19 cellular contexts compared by ENCODE assay signal in genomic region chr21:27419153-27419552, GRCh38.
A peak's percentile ranks its signal among the peaks of the same experiment; 100 is the strongest.
DNase-seq lines count a peak whose midpoint lies in the region; ATAC-seq, FAIRE-seq and TF ChIP-seq lines count a peak whose summit lies in the region.
"Had no signal": no experiment of that assay in that cellular context is flagged by ENCODE, and none has a peak within 500 bp of the region (broad histone marks: within the 10 kb centered on the region; RNA-seq: fewer than 3 reads in every experiment).

No MANE protein-coding gene starts in this region.

- no peaks in the 10 kb centered on the region for H3K9me1 ChIP-seq in endothelial cell of umbilical vein (replicated peaks; ENCODE audit: control insufficient read depth, extremely low read depth, insufficient read depth, low read length)

- peaks cover 15% of the 10 kb centered on the region for H3K9me3 Mint-ChIP-seq in mesothelial cell of epicardium

- H2AFZ ChIP-seq in endothelial cell of umbilical vein (ENCODE audit: low read depth, low read length): no peak overlapping the region
- H2AFZ ChIP-seq: GM23248 had no signal

- no peak for TF ChIP-seq POLR2A in endothelial cell of umbilical vein (IDR thresholded peaks at IDR 0.05; ENCODE audit: low read depth, low read length)

- peak in 2 of 8 donors; percentile 52 to 71 for ATAC-seq in heart right ventricle
- no peak for ATAC-seq in left cardiac atrium
- ATAC-seq: HCT116 had no signal

- H3K4me3 ChIP-seq in heart right ventricle: no peak overlapping the region
- H3K4me3 ChIP-seq in endothelial cell of umbilical vein (replicated peaks in 1 of 3; ENCODE audit: insufficient read depth in 1 of 3, low read depth in 1 of 3, low read length in 3 of 3): no peak overlapping the region
- no peak overlapping the region for H3K4me3 ChIP-seq in subcutaneous abdominal adipose tissue (ENCODE audit: low read depth in 1 of 5, low read length in 5 of 5)
- H3K4me3 ChIP-seq: BLaER1 treated with 17β-estradiol and CSF1 and Interleukin-3, amounts not matched to agents 10 nM and 100 nM; GM23248 had no signal

- CTCF ChIA-PET in endothelial cell of umbilical vein (lab: Charles Lee): interaction anchor here (1.0 to 1.6 kb wide), 3 partner anchors 11 to 146 kb away, joined by 4 to 5 read pairs (median 4); no protein-coding TSS in a partner anchor
- CTCF ChIA-PET in RWPE1 (lab: Yijun Ruan, JAX): no interaction called here

- FAIRE-seq in endothelial cell of umbilical vein (lab: Jason Lieb, UNC): no peak
- FAIRE-seq: GM12891, H54 had no signal

- H3K9me3 ChIP-seq in heart right ventricle (peaks cover 0 to 16% (median 7%) of the 10 kb centered on the region in 11 donors), endothelial cell of umbilical vein (replicated peaks; ENCODE audit: control insufficient read depth, insufficient read depth, low read length) (no peaks in the 10 kb centered on the region), subcutaneous abdominal adipose tissue (ENCODE audit: control insufficient read depth in 5 of 5, low read length in 5 of 5) (peaks cover 0 to 9% (median 4%) of the 10 kb centered on the region in 5 donors)
- H3K9me3 ChIP-seq: BLaER1 treated with 17β-estradiol and CSF1 and Interleukin-3, amounts not matched to agents 10 nM and 100 nM had no signal

- peaks cover 0 to 33% (median 7%) of the 10 kb centered on the region in 9 donors for H3K4me1 ChIP-seq in heart right ventricle
- H3K4me1 ChIP-seq in endothelial cell of umbilical vein (ENCODE audit: control insufficient read depth, extremely low read depth, insufficient read depth, low read length): no peaks in the 10 kb centered on the region
- peaks cover 3 to 33% (median 23%) of the 10 kb centered on the region in 5 donors for H3K4me1 ChIP-seq in subcutaneous abdominal adipose tissue (ENCODE audit: control insufficient read depth in 5 of 5, insufficient read depth in 5 of 5, low read length in 5 of 5)

- H3K36me3 ChIP-seq in heart right ventricle (no peaks in the 10 kb centered on the region), endothelial cell of umbilical vein (ENCODE audit: control insufficient read depth in 2 of 2, extremely low read depth in 1 of 2, insufficient read depth in 2 of 2, low read length in 2 of 2) (no peaks in the 10 kb centered on the region), subcutaneous abdominal adipose tissue (ENCODE audit: control insufficient read depth in 5 of 5, insufficient read depth in 5 of 5, low read length in 5 of 5) (no peaks in the 10 kb centered on the region)
- H3K36me3 ChIP-seq: BLaER1 treated with 17β-estradiol and CSF1 and Interleukin-3, amounts not matched to agents 10 nM and 100 nM had no signal

- no peaks in the 10 kb centered on the region for H3K36me3 Mint-ChIP-seq in mesothelial cell of epicardium
- H3K36me3 Mint-ChIP-seq: CD4-positive, CD25-positive, alpha-beta regulatory T cell had no signal

- intact Hi-C loops in heart right ventricle (cut with DNase I) (loop anchor here in 1 of 10 donors (10.0 kb wide), 2 partner anchors 786 to 1466 kb away; a partner anchor contains a TSS), left cardiac atrium (cut with DNase I) (no loop called here), endothelial cell of umbilical vein (cut with micrococcal nuclease) (no loop called here)

- H3K4me1 Mint-ChIP-seq in mesothelial cell of epicardium: peaks cover 11% of the 10 kb centered on the region
- H3K4me1 Mint-ChIP-seq: CD4-positive, CD25-positive, alpha-beta regulatory T cell had no signal

- H3K27ac ChIP-seq in heart right ventricle (peak overlapping the region in 6 of 10 donors; percentile 1 to 44 (median 12)), endothelial cell of umbilical vein (ENCODE audit: insufficient read depth, low read depth, low read length) (no peak overlapping the region), subcutaneous abdominal adipose tissue (ENCODE audit: low read depth, low read length) (peak overlapping the region; percentile 48), RWPE1 (no peak overlapping the region)
- H3K27ac ChIP-seq: BLaER1 treated with 17β-estradiol and CSF1 and Interleukin-3, amounts not matched to agents 10 nM and 100 nM; GM23248; HL-60 had no signal

- POLR2A ChIA-PET in endothelial cell of umbilical vein (lab: Charles Lee): interaction anchor here (0.7 kb wide), 1 partner anchor 13 kb away, joined by 4 read pairs; no protein-coding TSS in a partner anchor
- POLR2A ChIA-PET in RWPE1 (lab: Yijun Ruan, JAX; ENCODE audit: low non-redundant PET): no interaction called here

- BruUV-seq in endothelial cell of umbilical vein (replicated peaks; lab: Mats Ljungman, UMichigan): no TSS peak

- no peak overlapping the region for H3K4me2 ChIP-seq in endothelial cell of umbilical vein (ENCODE audit: insufficient read depth, low read length)
- H3K4me2 ChIP-seq: BLaER1 treated with 17β-estradiol and CSF1 and Interleukin-3, amounts not matched to agents 10 nM and 100 nM had no signal

- H3K9ac ChIP-seq in endothelial cell of umbilical vein (replicated peaks; ENCODE audit: extremely low read depth, insufficient read depth, low read length): no peak overlapping the region
- peak overlapping the region in 2 of 5 donors; percentile 55 to 60 for H3K9ac ChIP-seq in subcutaneous abdominal adipose tissue (ENCODE audit: low read length in 5 of 5)
- H3K9ac ChIP-seq: BLaER1 treated with 17β-estradiol and CSF1 and Interleukin-3, amounts not matched to agents 10 nM and 100 nM; GM23248 had no signal

- no peak overlapping the region for H3K4me3 Mint-ChIP-seq in mesothelial cell of epicardium
- H3K4me3 Mint-ChIP-seq: CD4-positive, CD25-positive, alpha-beta regulatory T cell had no signal

- 37 to 57% methylated on average over 3 of the region's 3 CpGs for WGBS in heart right ventricle, 2 donors

- DNase-seq in heart right ventricle (no peak), left cardiac atrium (no peak), endothelial cell of umbilical vein (ENCODE audit: low read depth, low spot score) (peak; percentile 73), mesothelial cell of epicardium (ENCODE audit: low spot score in 2 of 2, unreplicated experiment in 2 of 2) (no peak), NCI-H1694 treated with DMSO at 0.1 percent for 48 hours (lab: John Stamatoyannopoulos, UW) (no peak), RWPE1 (ENCODE audit: low spot score) (no peak)
- DNase-seq in stimulated activated CD4-positive, alpha-beta T cell treated with anti-CD3 and anti-CD28 coated beads, Interleukin-4, amount 100 ng/mL, for 1 hour: no peak
- DNase-seq: 8988T; ACHN; CD4-positive, CD25-positive, alpha-beta regulatory T cell; DMS 273 treated with DMSO at 0.1 percent for 48 hours; DMS79; GM23248 had no signal

- dilution Hi-C loops in endothelial cell of umbilical vein (cut with MboI; ENCODE audit: extremely low pct_ligation_motif_present, low sequenced_read_pairs): no loop called here

- H3K79me2 ChIP-seq in endothelial cell of umbilical vein (ENCODE audit: control insufficient read depth, insufficient read depth, low read length): no peaks in the 10 kb centered on the region

- H3K27ac Mint-ChIP-seq in mesothelial cell of epicardium: peak overlapping the region; percentile 11
- H3K27ac Mint-ChIP-seq: CD4-positive, CD25-positive, alpha-beta regulatory T cell had no signal

- no peaks in the 10 kb centered on the region for H4K20me1 ChIP-seq in endothelial cell of umbilical vein (replicated peaks; ENCODE audit: control insufficient read depth, extremely low read depth, insufficient read depth, low read length)
- H4K20me1 ChIP-seq: BLaER1 treated with 17β-estradiol and CSF1 and Interleukin-3, amounts not matched to agents 10 nM and 100 nM had no signal

- TF ChIP-seq CTCF in heart right ventricle (IDR thresholded peaks at IDR 0.05): no peak
- no peak for TF ChIP-seq CTCF in endothelial cell of umbilical vein (IDR thresholded peaks at IDR 0.05; ENCODE audit: extremely low read depth in 1 of 2, insufficient read depth in 1 of 2, low read depth in 1 of 2, low read length in 2 of 2)
- TF ChIP-seq CTCF in mesothelial cell of epicardium (IDR thresholded peaks at IDR 0.05; ENCODE audit: unreplicated experiment): no peak
- no peak for TF ChIP-seq CTCF in RWPE1 (conservative IDR thresholded peaks at IDR 0.05; ENCODE audit: low read depth)

- H3K27me3 Mint-ChIP-seq in mesothelial cell of epicardium (ENCODE audit: low read depth): no peaks in the 10 kb centered on the region
- H3K27me3 Mint-ChIP-seq: CD4-positive, CD25-positive, alpha-beta regulatory T cell had no signal

- H3K27me3 ChIP-seq in heart right ventricle (no peaks in the 10 kb centered on the region), endothelial cell of umbilical vein (ENCODE audit: control insufficient read depth in 2 of 2, insufficient read depth in 2 of 2, low read length in 2 of 2) (no peaks in the 10 kb centered on the region), subcutaneous abdominal adipose tissue (ENCODE audit: control insufficient read depth in 5 of 5, insufficient read depth in 4 of 5, low read length in 5 of 5) (no peaks in the 10 kb centered on the region)
- H3K27me3 ChIP-seq: BLaER1 treated with 17β-estradiol and CSF1 and Interleukin-3, amounts not matched to agents 10 nM and 100 nM had no signal

TF ChIP-seq in endothelial cell of umbilical vein, 7 proteins besides CTCF, POLR2A, EP300 and RAD21:
- TF ChIP-seq, protein P1, sequence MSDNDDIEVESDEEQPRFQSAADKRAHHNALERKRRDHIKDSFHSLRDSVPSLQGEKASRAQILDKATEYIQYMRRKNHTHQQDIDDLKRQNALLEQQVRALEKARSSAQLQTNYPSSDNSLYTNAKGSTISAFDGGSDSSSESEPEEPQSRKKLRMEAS (IDR thresholded peaks at IDR 0.05; ENCODE audit: insufficient read depth, insufficient read length): no peak
- TF ChIP-seq MYC (IDR thresholded peaks at IDR 0.05; ENCODE audit: low read depth, low read length): no peak
- TF ChIP-seq EZH2 (IDR thresholded peaks at IDR 0.05; ENCODE audit: borderline replicate concordance, low read depth, low read length, severe bottlenecking): no peak
- TF ChIP-seq POLR2AphosphoS5 (IDR thresholded peaks at IDR 0.05; ENCODE audit: insufficient read depth, low read depth, low read length): no peak
- no peak for TF ChIP-seq JUN (IDR thresholded peaks at IDR 0.05; ENCODE audit: borderline replicate concordance, insufficient read depth, insufficient read length, low read depth)
- no peak for TF ChIP-seq FOS (IDR thresholded peaks at IDR 0.05; ENCODE audit: borderline replicate concordance, insufficient read depth, low read length)
- no peak for TF ChIP-seq GATA2 (IDR thresholded peaks at IDR 0.05; ENCODE audit: insufficient read depth, insufficient read length, low read depth, low read length)

Comparison
In these comparisons a context has a peak if more than half of its experiments do, and no peak if none do; other contexts are left out.
1. H3K27ac ChIP-seq: peak in heart right ventricle (6 of 10) and subcutaneous abdominal adipose tissue (single experiment); none in endothelial cell of umbilical vein (single experiment) and RWPE1 (single experiment).